In the genomic region with DNA sequence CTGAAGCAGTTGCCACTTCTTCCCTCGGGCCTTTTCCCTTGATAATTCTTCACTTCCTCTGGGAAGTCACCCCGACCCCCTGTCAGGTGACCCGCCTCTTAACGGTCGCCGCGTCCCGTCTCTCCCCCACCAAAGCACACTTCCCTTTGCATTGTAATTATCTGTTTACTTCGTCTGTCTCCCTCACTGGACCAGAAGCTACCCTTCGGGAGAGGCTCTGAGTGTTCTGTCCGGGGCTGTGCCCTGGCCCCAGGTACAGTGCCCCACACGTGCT, we compare ENCODE assay signal across 7 cellular contexts.
A peak's percentile ranks its signal among the peaks of the same experiment; 100 is the strongest.
DNase-seq lines count a peak whose midpoint lies in the region; ATAC-seq and TF ChIP-seq lines count a peak whose summit lies in the region.

No MANE protein-coding gene starts in this region.

- H3K9me3 Mint-ChIP-seq in stimulated activated memory B cell treated with anti-CD40 and anti-IgM and Interleukin-4, amounts not matched to agents 10 μg/mL and 1 μg/mL and 100 μg/mL, for 72 hours, result no peaks in the 10 kb centered on the region

- ATAC-seq in HG02884 (IDR thresholded peaks at IDR 0.05; ENCODE audit: unreplicated experiment), result peak; percentile 16
- no peak for ATAC-seq in stimulated activated memory B cell treated with anti-CD40 and anti-IgM and Interleukin-4, amounts not matched to agents 10 μg/mL and 1 μg/mL and 100 μg/mL, for 72 hours
- no peak for ATAC-seq in GM21381 (IDR thresholded peaks at IDR 0.05; ENCODE audit: unreplicated experiment)
- ATAC-seq in GM18858 (IDR thresholded peaks at IDR 0.05; ENCODE audit: unreplicated experiment), result no peak

- peaks cover 28% of the 10 kb centered on the region for H3K4me1 Mint-ChIP-seq in stimulated activated memory B cell treated with anti-CD40 and anti-IgM and Interleukin-4, amounts not matched to agents 10 μg/mL and 1 μg/mL and 100 μg/mL, for 72 hours

- peak overlapping the region; percentile 78 for H3K4me3 Mint-ChIP-seq in stimulated activated memory B cell treated with anti-CD40 and anti-IgM and Interleukin-4, amounts not matched to agents 10 μg/mL and 1 μg/mL and 100 μg/mL, for 72 hours

- no peaks in the 10 kb centered on the region for H3K27me3 Mint-ChIP-seq in stimulated activated memory B cell treated with anti-CD40 and anti-IgM and Interleukin-4, amounts not matched to agents 10 μg/mL and 1 μg/mL and 100 μg/mL, for 72 hours

- H3K36me3 Mint-ChIP-seq in stimulated activated memory B cell treated with anti-CD40 and anti-IgM and Interleukin-4, amounts not matched to agents 10 μg/mL and 1 μg/mL and 100 μg/mL, for 72 hours, result no peaks in the 10 kb centered on the region

- TF ChIP-seq CTCF in VCaP (conservative IDR thresholded peaks at IDR 0.05), result no peak

- H3K27ac ChIP-seq in VCaP (peak overlapping the region; percentile 52; the same call in 1 of the 2 replicates), iPS DF 6.9 (ENCODE audit: low read length) (no peak overlapping the region)

- DNase-seq in iPS DF 6.9 (ENCODE audit: low read depth, low spot score) (no peak), GOT3 (lab: John Stamatoyannopoulos, UW) (no peak)

- peaks cover 4% of the 10 kb centered on the region for H3K4me1 ChIP-seq in iPS DF 6.9 (ENCODE audit: control insufficient read depth, insufficient read depth, low read length)

- H3K27me3 ChIP-seq in iPS DF 6.9 (ENCODE audit: control insufficient read depth, insufficient read depth, low read length), result no peaks in the 10 kb centered on the region; the same call in 1 of the 2 replicates

- H3K9me3 ChIP-seq in iPS DF 6.9 (ENCODE audit: control insufficient read depth, insufficient read depth, low read length), result no peaks in the 10 kb centered on the region

- H3K4me3 ChIP-seq in iPS DF 6.9 (ENCODE audit: low read length), result peak overlapping the region; percentile 48; the same call in 1 of the 2 replicates

- no CpG with 5 or more reads among the region's 12 CpGs for WGBS in iPS DF 6.9 (ENCODE audit: insufficient coverage, insufficient read length)

- no peaks in the 10 kb centered on the region for H3K36me3 ChIP-seq in iPS DF 6.9 (ENCODE audit: control insufficient read depth, insufficient read depth, low read length)

- H3K27ac Mint-ChIP-seq in stimulated activated memory B cell treated with anti-CD40 and anti-IgM and Interleukin-4, amounts not matched to agents 10 μg/mL and 1 μg/mL and 100 μg/mL, for 72 hours, result peak overlapping the region; percentile 68
